ENCODE assay signal across 8 cellular contexts in the genomic region with DNA sequence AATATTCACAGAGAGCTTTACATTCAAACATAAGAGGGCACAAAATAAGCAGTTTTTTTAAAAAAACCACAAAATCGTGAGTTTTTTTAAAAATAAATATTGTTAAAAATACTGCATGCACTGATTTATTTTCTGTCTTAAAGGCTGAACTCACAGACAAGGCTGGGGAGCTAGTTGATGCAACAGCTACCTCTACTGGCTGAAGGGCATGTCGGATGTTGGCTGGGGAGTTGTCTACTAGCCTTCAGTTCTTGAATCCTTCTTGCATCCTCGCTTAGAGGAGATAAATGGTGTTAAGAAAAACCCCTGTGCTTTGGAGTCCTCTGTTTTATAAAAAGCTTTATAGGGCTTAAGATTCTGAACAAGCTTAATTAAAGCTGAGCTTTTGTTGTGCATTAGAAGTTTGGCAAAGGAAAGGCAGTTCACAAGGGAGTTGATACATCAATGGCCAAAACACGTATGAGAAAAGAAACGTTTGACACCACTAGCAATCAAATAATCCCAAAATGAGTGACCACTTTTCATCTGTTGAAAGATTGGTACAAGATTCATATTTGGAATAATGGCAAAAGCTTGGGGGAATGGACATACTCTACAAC.
DNase-seq lines count a peak whose midpoint lies in the region; ATAC-seq and TF ChIP-seq lines count a peak whose summit lies in the region.

No MANE protein-coding gene starts in this region.

- no peaks in the 10 kb centered on the region for H3K36me3 ChIP-seq in DND-41 (ENCODE audit: insufficient read depth, low read length)

- no peaks in the 10 kb centered on the region for H3K79me2 ChIP-seq in DND-41 (ENCODE audit: insufficient read depth, low read length)

- no peaks in the 10 kb centered on the region for H3K9me3 ChIP-seq in DND-41 (ENCODE audit: insufficient read depth, low read length, severe bottlenecking)

- H4K20me1 ChIP-seq in DND-41 (ENCODE audit: insufficient read depth, low read length) = no peaks in the 10 kb centered on the region

- intact Hi-C loops in left ventricle myocardium superior (cut with micrococcal nuclease) = loop anchor here (5.0 kb wide), 1 partner anchor 326 kb away; no protein-coding TSS in a partner anchor

- TF ChIP-seq CTCF in DND-41 (IDR thresholded peaks at IDR 0.05; ENCODE audit: borderline replicate concordance, extremely low read depth, low read length, poor library complexity, severe bottlenecking) = peak; percentile 75

- no peak overlapping the region for H3K27ac ChIP-seq in DND-41 (ENCODE audit: low read length)

- no peak overlapping the region for H2AFZ ChIP-seq in DND-41 (ENCODE audit: low read depth, low read length)

- no peak overlapping the region for H3K9ac ChIP-seq in DND-41 (ENCODE audit: low read depth, low read length)

- DNase-seq in DND-41 (peak; percentile 44), NCI-H2227 treated with DMSO at 0.1 percent for 48 hours (lab: John Stamatoyannopoulos, UW) (peak; percentile 41), amniotic stem cell (lab: John Stamatoyannopoulos, UW) (peak; percentile 33), left ventricle myocardium superior (no peak), retina (peak; percentile 81)

- H3K4me3 ChIP-seq in DND-41 (ENCODE audit: low read depth in 1 of 2, low read length in 2 of 2) = no peak overlapping the region

- ATAC-seq in DND-41 (ENCODE audit: insufficient read depth, low read depth) (peak; percentile 72; the same call in 2 of the 3 replicates), HG02981 (IDR thresholded peaks at IDR 0.05; ENCODE audit: unreplicated experiment) (peak; percentile 48), left ventricle myocardium superior (peak; percentile 87), GM18517 (IDR thresholded peaks at IDR 0.05; ENCODE audit: unreplicated experiment) (no peak), HG03521 (IDR thresholded peaks at IDR 0.05; ENCODE audit: unreplicated experiment) (no peak)

- H3K4me2 ChIP-seq in DND-41 (ENCODE audit: insufficient read depth, low read length) = no peak overlapping the region

- H3K27me3 ChIP-seq in DND-41 (ENCODE audit: insufficient read depth, low read length, poor library complexity) = no peaks in the 10 kb centered on the region

- H3K4me1 ChIP-seq in DND-41 (ENCODE audit: insufficient read depth, low read length) = no peaks in the 10 kb centered on the region

Comparison
In these comparisons a context has a peak if more than half of its experiments do, and no peak if none do; other contexts are left out.
1. ATAC-seq: peak in DND-41 (single experiment), HG02981 (single experiment) and left ventricle myocardium superior (single experiment); none in GM18517 (single experiment) and HG03521 (single experiment).